17 cellular contexts compared by ENCODE assay signal in genomic region chr10:61279400-61279799, GRCh38.
DNase-seq lines count a peak whose midpoint lies in the region; ATAC-seq and TF ChIP-seq lines count a peak whose summit lies in the region.
"Had no signal": no experiment of that assay in that cellular context is flagged by ENCODE, and none has a peak within 500 bp of the region (broad histone marks: within the 10 kb centered on the region; RNA-seq: fewer than 3 reads in every experiment).

No MANE protein-coding gene starts in this region.

- no peak for TF ChIP-seq CTCF in colonic mucosa (IDR thresholded peaks at IDR 0.05)
- no peak for TF ChIP-seq CTCF in WERI-Rb-1 (IDR thresholded peaks at IDR 0.05; ENCODE audit: low read depth, low read length)

- ATAC-seq in GM18861 (IDR thresholded peaks at IDR 0.05; ENCODE audit: unreplicated experiment) (peak; percentile 92), GM21381 (IDR thresholded peaks at IDR 0.05; ENCODE audit: unreplicated experiment) (peak; percentile 66), HG02981 (IDR thresholded peaks at IDR 0.05; ENCODE audit: unreplicated experiment) (peak; percentile 80), HG03571 (IDR thresholded peaks at IDR 0.05; ENCODE audit: unreplicated experiment) (peak; percentile 94)
- ATAC-seq: heart right ventricle, mucosa of descending colon, Right ventricle myocardium inferior had no signal

- DNase-seq in iPS-NIHi7 (ENCODE audit: extremely low spot score), result no peak
- DNase-seq in HuH-7.5 (ENCODE audit: low spot score), result no peak
- no peak for DNase-seq in colonic mucosa
- DNase-seq in WERI-Rb-1, result no peak
- DNase-seq: activated CD4-positive, CD25-positive, alpha-beta regulatory T cell treated with anti-CD3 and anti-CD28 coated beads, Interleukin-2, amount 50 U/mL, for 72 hours; activated naive CD4-positive, alpha-beta T cell treated with Interleukin-2 at 50 U/mL for 16 hours; COR-L47; heart right ventricle; mucosa of descending colon; ovary; stimulated activated CD4-positive, alpha-beta T cell treated with anti-CD3 and anti-CD28 coated beads, Interleukin-4, amount 100 ng/mL, for 4 hours; tibial artery had no signal

- intact Hi-C loops in colonic mucosa (cut with DNase I), result no loop called here

- H3K27ac ChIP-seq in colonic mucosa (no peak overlapping the region), WERI-Rb-1 (no peak overlapping the region)
- H3K27ac ChIP-seq: heart right ventricle, ovary, tibial artery had no signal

- no peaks in the 10 kb centered on the region for H3K4me1 ChIP-seq in colonic mucosa

- H3K27me3 ChIP-seq in colonic mucosa (no peaks in the 10 kb centered on the region), WERI-Rb-1 (ENCODE audit: insufficient read depth, low read depth, severe bottlenecking) (no peaks in the 10 kb centered on the region)
- H3K27me3 ChIP-seq: heart right ventricle, ovary, tibial artery had no signal

- H3K9me3 ChIP-seq in colonic mucosa, result no peaks in the 10 kb centered on the region
- H3K9me3 ChIP-seq in WERI-Rb-1 (ENCODE audit: severe bottlenecking), result no peaks in the 10 kb centered on the region
- H3K9me3 ChIP-seq: heart right ventricle, mucosa of descending colon, ovary, tibial artery had no signal

- no peak overlapping the region for H3K9ac ChIP-seq in colonic mucosa (ENCODE audit: low read depth in 2 of 2, low read length in 2 of 2)

- H3K4me3 ChIP-seq in colonic mucosa, result no peak overlapping the region
- no peak overlapping the region for H3K4me3 ChIP-seq in WERI-Rb-1 (ENCODE audit: low read depth, low read length)
- H3K4me3 ChIP-seq: heart right ventricle, mucosa of descending colon, ovary, tibial artery had no signal

- no peaks in the 10 kb centered on the region for H3K36me3 ChIP-seq in colonic mucosa
- no peaks in the 10 kb centered on the region for H3K36me3 ChIP-seq in WERI-Rb-1
- H3K36me3 ChIP-seq: heart right ventricle, ovary, tibial artery had no signal
